Comparison of ENCODE assay signal across 1 cellular context in the genomic region with DNA sequence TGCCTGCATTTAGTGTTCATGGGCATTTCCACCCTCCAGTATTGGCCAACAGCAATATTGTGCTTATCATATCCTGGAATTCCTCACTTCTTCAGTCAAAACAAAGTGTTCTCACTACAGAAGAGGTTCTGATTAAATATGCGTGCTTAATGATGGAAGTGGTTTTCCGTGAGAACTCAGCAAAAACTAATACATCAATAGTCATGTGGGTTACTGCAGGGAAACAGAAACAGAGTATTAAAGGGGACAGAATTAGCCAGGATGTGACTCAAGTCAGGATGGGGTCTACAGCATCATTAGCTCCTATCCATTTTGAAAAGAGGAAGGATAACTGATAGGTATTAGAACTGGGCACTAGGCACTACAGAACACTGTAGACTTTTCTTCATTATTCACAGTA.
TF ChIP-seq lines count a peak whose summit lies in the region.

No MANE protein-coding gene starts in this region.

TF ChIP-seq in GM12878, 131 proteins besides CTCF, POLR2A, EP300 and RAD21 (continued from another document):
- TF ChIP-seq, protein P1, sequence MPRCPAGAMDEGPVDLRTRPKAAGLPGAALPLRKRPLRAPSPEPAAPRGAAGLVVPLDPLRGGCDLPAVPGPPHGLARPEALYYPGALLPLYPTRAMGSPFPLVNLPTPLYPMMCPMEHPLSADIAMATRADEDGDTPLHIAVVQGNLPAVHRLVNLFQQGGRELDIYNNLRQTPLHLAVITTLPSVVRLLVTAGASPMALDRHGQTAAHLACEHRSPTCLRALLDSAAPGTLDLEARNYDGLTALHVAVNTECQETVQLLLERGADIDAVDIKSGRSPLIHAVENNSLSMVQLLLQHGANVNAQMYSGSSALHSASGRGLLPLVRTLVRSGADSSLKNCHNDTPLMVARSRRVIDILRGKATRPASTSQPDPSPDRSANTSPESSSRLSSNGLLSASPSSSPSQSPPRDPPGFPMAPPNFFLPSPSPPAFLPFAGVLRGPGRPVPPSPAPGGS (IDR thresholded peaks at IDR 0.05; ENCODE audit: borderline replicate concordance, insufficient read depth, low read depth, low read length, poor library complexity, severe bottlenecking): peak; percentile 35
- TF ChIP-seq, protein P2, sequence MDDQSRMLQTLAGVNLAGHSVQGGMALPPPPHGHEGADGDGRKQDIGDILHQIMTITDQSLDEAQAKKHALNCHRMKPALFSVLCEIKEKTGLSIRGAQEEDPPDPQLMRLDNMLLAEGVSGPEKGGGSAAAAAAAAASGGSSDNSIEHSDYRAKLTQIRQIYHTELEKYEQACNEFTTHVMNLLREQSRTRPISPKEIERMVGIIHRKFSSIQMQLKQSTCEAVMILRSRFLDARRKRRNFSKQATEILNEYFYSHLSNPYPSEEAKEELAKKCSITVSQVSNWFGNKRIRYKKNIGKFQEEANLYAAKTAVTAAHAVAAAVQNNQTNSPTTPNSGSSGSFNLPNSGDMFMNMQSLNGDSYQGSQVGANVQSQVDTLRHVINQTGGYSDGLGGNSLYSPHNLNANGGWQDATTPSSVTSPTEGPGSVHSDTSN (IDR thresholded peaks at IDR 0.05; ENCODE audit: insufficient replicate concordance, low read depth, low read length): no peak
- TF ChIP-seq, protein P3, sequence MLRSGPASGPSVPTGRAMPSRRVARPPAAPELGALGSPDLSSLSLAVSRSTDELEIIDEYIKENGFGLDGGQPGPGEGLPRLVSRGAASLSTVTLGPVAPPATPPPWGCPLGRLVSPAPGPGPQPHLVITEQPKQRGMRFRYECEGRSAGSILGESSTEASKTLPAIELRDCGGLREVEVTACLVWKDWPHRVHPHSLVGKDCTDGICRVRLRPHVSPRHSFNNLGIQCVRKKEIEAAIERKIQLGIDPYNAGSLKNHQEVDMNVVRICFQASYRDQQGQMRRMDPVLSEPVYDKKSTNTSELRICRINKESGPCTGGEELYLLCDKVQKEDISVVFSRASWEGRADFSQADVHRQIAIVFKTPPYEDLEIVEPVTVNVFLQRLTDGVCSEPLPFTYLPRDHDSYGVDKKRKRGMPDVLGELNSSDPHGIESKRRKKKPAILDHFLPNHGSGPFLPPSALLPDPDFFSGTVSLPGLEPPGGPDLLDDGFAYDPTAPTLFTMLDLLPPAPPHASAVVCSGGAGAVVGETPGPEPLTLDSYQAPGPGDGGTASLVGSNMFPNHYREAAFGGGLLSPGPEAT (IDR thresholded peaks at IDR 0.05; ENCODE audit: low read depth): no peak
- TF ChIP-seq ZBED1 (IDR thresholded peaks at IDR 0.05; ENCODE audit: borderline replicate concordance) (0 out of 2 replicates have a peak, but pooled peaks have one; percentile 23), SRF (IDR thresholded peaks at IDR 0.05; ENCODE audit: low read depth in 2 of 2, low read length in 2 of 2) (no peak), IRF4 (IDR thresholded peaks at IDR 0.05; ENCODE audit: low read depth, low read length) (peak; percentile 24; the same call in 1 of the 2 replicates), GATAD2B (conservative IDR thresholded peaks at IDR 0.05; ENCODE audit: low read depth) (no peak), IKZF2 (IDR thresholded peaks at IDR 0.05) (0 out of 4 replicates have a peak, but pooled peaks of 1 of the 2 experiments have one; percentile 42), IKZF1 (conservative IDR thresholded peaks at IDR 0.05) (peak; percentile 26; the same call in 1 of the 2 replicates), ETV6 (conservative IDR thresholded peaks at IDR 0.05 in 1 of 2, IDR thresholded peaks at IDR 0.05 in 1 of 2; ENCODE audit: borderline replicate concordance in 1 of 2, low read depth in 1 of 2) (peak in 1 of 2 experiments; percentile 73; a peak in 2 of 4 replicates), POLR2AphosphoS2 (IDR thresholded peaks at IDR 0.05; ENCODE audit: low read depth, low read length) (no peak), ZNF384 (IDR thresholded peaks at IDR 0.05; ENCODE audit: borderline replicate concordance, low read depth, low read length) (no peak), MTA2 (IDR thresholded peaks at IDR 0.05; ENCODE audit: low read depth) (0 out of 2 replicates have a peak, but pooled peaks have one; percentile 12), JUNB (IDR thresholded peaks at IDR 0.05) (peak; percentile 63), NFIC (IDR thresholded peaks at IDR 0.05; ENCODE audit: low read depth, low read length) (peak; percentile 87), RUNX3 (IDR thresholded peaks at IDR 0.05; ENCODE audit: low read length) (peak; percentile 55), KLF5 (IDR thresholded peaks at IDR 0.05; ENCODE audit: partially characterized antibody) (no peak), TCF3 (IDR thresholded peaks at IDR 0.05; ENCODE audit: borderline replicate concordance, insufficient read depth, low read depth, low read length) (0 out of 2 replicates have a peak, but pooled peaks have one; percentile 30), BCL11A (IDR thresholded peaks at IDR 0.05; ENCODE audit: low read depth, low read length) (peak; percentile 53; the same call in 1 of the 2 replicates), PML (IDR thresholded peaks at IDR 0.05; ENCODE audit: low read length) (0 out of 2 replicates have a peak, but pooled peaks have one; percentile 23), SREBF2 (IDR thresholded peaks at IDR 0.05; ENCODE audit: low read length) (no peak), NR2C1 (IDR thresholded peaks at IDR 0.05) (no peak)
- TF ChIP-seq, protein P4, sequence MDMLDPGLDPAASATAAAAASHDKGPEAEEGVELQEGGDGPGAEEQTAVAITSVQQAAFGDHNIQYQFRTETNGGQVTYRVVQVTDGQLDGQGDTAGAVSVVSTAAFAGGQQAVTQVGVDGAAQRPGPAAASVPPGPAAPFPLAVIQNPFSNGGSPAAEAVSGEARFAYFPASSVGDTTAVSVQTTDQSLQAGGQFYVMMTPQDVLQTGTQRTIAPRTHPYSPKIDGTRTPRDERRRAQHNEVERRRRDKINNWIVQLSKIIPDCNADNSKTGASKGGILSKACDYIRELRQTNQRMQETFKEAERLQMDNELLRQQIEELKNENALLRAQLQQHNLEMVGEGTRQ (IDR thresholded peaks at IDR 0.05; ENCODE audit: borderline replicate concordance, low read depth, low read length): no peak
- TF ChIP-seq, protein P5, sequence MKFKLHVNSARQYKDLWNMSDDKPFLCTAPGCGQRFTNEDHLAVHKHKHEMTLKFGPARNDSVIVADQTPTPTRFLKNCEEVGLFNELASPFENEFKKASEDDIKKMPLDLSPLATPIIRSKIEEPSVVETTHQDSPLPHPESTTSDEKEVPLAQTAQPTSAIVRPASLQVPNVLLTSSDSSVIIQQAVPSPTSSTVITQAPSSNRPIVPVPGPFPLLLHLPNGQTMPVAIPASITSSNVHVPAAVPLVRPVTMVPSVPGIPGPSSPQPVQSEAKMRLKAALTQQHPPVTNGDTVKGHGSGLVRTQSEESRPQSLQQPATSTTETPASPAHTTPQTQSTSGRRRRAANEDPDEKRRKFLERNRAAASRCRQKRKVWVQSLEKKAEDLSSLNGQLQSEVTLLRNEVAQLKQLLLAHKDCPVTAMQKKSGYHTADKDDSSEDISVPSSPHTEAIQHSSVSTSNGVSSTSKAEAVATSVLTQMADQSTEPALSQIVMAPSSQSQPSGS (IDR thresholded peaks at IDR 0.05; ENCODE audit: low read length): peak; percentile 67
- TF ChIP-seq, protein P6, sequence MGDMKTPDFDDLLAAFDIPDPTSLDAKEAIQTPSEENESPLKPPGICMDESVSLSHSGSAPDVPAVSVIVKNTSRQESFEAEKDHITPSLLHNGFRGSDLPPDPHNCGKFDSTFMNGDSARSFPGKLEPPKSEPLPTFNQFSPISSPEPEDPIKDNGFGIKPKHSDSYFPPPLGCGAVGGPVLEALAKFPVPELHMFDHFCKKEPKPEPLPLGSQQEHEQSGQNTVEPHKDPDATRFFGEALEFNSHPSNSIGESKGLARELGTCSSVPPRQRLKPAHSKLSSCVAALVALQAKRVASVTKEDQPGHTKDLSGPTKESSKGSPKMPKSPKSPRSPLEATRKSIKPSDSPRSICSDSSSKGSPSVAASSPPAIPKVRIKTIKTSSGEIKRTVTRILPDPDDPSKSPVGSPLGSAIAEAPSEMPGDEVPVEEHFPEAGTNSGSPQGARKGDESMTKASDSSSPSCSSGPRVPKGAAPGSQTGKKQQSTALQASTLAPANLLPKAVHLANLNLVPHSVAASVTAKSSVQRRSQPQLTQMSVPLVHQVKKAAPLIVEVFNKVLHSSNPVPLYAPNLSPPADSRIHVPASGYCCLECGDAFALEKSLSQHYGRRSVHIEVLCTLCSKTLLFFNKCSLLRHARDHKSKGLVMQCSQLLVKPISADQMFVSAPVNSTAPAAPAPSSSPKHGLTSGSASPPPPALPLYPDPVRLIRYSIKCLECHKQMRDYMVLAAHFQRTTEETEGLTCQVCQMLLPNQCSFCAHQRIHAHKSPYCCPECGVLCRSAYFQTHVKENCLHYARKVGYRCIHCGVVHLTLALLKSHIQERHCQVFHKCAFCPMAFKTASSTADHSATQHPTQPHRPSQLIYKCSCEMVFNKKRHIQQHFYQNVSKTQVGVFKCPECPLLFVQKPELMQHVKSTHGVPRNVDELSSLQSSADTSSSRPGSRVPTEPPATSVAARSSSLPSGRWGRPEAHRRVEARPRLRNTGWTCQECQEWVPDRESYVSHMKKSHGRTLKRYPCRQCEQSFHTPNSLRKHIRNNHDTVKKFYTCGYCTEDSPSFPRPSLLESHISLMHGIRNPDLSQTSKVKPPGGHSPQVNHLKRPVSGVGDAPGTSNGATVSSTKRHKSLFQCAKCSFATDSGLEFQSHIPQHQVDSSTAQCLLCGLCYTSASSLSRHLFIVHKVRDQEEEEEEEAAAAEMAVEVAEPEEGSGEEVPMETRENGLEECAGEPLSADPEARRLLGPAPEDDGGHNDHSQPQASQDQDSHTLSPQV (IDR thresholded peaks at IDR 0.05): no peak
- TF ChIP-seq, protein P7, sequence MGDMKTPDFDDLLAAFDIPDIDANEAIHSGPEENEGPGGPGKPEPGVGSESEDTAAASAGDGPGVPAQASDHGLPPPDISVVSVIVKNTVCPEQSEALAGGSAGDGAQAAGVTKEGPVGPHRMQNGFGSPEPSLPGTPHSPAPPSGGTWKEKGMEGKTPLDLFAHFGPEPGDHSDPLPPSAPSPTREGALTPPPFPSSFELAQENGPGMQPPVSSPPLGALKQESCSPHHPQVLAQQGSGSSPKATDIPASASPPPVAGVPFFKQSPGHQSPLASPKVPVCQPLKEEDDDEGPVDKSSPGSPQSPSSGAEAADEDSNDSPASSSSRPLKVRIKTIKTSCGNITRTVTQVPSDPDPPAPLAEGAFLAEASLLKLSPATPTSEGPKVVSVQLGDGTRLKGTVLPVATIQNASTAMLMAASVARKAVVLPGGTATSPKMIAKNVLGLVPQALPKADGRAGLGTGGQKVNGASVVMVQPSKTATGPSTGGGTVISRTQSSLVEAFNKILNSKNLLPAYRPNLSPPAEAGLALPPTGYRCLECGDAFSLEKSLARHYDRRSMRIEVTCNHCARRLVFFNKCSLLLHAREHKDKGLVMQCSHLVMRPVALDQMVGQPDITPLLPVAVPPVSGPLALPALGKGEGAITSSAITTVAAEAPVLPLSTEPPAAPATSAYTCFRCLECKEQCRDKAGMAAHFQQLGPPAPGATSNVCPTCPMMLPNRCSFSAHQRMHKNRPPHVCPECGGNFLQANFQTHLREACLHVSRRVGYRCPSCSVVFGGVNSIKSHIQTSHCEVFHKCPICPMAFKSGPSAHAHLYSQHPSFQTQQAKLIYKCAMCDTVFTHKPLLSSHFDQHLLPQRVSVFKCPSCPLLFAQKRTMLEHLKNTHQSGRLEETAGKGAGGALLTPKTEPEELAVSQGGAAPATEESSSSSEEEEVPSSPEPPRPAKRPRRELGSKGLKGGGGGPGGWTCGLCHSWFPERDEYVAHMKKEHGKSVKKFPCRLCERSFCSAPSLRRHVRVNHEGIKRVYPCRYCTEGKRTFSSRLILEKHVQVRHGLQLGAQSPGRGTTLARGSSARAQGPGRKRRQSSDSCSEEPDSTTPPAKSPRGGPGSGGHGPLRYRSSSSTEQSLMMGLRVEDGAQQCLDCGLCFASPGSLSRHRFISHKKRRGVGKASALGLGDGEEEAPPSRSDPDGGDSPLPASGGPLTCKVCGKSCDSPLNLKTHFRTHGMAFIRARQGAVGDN (IDR thresholded peaks at IDR 0.05): no peak
